ENCODE assay signal across 8 cellular contexts in the genomic region with DNA sequence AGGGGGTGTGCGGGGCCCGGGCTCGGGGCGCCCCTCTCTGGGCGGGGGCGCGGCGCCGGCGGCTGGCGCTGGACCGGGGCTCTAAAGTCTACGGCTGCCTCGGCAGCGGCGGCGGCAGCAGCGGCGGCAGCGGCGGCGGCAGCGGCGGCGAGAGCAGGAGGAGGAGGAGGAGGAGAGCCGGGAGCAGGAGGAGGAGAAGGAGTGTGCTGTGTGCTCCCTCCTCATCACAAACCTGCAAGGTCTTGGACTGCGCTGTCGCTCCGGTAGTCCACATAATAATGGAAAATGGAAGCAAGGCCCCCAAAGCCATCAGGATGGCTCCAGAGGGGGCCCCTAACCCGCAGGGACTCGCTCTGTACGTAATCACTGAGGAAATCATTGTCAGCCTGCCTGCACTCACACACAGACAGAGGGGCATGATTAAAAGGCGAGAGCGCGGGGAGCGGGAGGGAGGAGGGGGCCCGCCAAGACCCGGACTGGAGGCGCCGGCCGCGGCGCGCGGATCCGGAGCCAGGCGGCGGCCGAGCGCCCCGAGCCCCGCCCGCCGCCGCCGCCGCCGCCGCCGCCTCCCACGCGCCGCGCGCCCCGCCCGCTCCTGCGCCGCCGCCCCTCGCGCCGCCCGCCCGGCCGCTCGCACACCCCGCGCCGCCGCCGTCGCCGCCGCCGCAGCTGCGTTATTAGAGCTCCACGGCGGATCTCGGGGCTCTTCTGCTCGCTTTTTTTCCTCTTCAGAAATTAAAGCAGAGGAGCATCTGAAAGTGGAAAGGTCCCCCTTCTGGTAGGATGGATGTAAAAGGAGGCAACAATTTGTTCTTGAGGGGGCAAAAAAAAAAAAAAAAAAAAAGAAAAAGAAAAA. TPM values are rescaled to one million over a fixed set of nuclear protein-coding genes. Genes with fewer than 3 reads are reported as not detected.
DNase-seq lines count a peak whose midpoint lies in the region; ATAC-seq and TF ChIP-seq lines count a peak whose summit lies in the region.

A gene (minus strand): TSS at position 394 of the 856 bp plus-strand sequence. CDS start 1,220 bp downstream, outside the sequence.

- peak; percentile 51 to 88 for TF ChIP-seq POLR2A in adrenal gland (IDR thresholded peaks at IDR 0.05)
- peak in 2 of 4 donors; percentile 48 to 58 for TF ChIP-seq POLR2A in upper lobe of left lung (IDR thresholded peaks at IDR 0.05)

- H3K23ac ChIP-seq in H9 (ENCODE audit: insufficient read length, low read depth, low read length), result no peak within 1 kb of the TSS

- H3K56ac ChIP-seq in H9 (ENCODE audit: insufficient read length, low read depth, low read length), result no peak within 1 kb of the TSS

- H3K4me1 Mint-ChIP-seq in H9, result peaks cover 12 to 16% of the 10 kb centered on the region in 2 experiments

- intact Hi-C loops in adrenal gland (cut with DNase I) (loop anchor here in 1 of 2 donors (5.0 to 10.0 kb wide), 2 partner anchors 93 to 545 kb away; no protein-coding TSS in a partner anchor), head of caudate nucleus (cut with DNase I) (loop anchor here (5.0 kb wide), 1 partner anchor 475 kb away; no protein-coding TSS in a partner anchor)

- H3K79me2 ChIP-seq in H9 (ENCODE audit: insufficient read depth, low read length), result no peaks in the 10 kb centered on the region

- no peak within 1 kb of the TSS for H3K27ac ChIP-seq in H9 (ENCODE audit: insufficient read length, low read depth, low read length)
- H3K27ac ChIP-seq in adrenal gland, result peak within 1 kb of the TSS; percentile 75 to 95 (median 91)
- H3K27ac ChIP-seq in upper lobe of left lung, result peak within 1 kb of the TSS; percentile 81 to 93 (median 82)

- H3K14ac ChIP-seq in H9 (ENCODE audit: insufficient read depth, low read length), result 0 out of 2 replicates have a peak within 1 kb of the TSS, but pooled peaks have one; percentile 32

- TF ChIP-seq CTCF in H9 (conservative IDR thresholded peaks at IDR 0.05) (peak; percentile 41; the same call in 1 of the 3 replicates), adrenal gland (IDR thresholded peaks at IDR 0.05) (peak in 1 of 6 experiments; percentile 17), upper lobe of left lung (IDR thresholded peaks at IDR 0.05) (no peak)

- peaks cover 11% of the 10 kb centered on the region for H3K23me2 ChIP-seq in H9 (ENCODE audit: insufficient read length, low read depth, low read length, poor library complexity, severe bottlenecking)

- no peak within 1 kb of the TSS for H3T11ph ChIP-seq in H9 (ENCODE audit: low read length)

- peak within 1 kb of the TSS; percentile 85 for H3K4me2 ChIP-seq in H9 (ENCODE audit: insufficient read depth, insufficient read length, low read length)

- H2AK5ac ChIP-seq in H9 (ENCODE audit: insufficient read length, low read length), result no peak within 1 kb of the TSS

- H3K36me3 ChIP-seq in MG63 (no peaks in the 10 kb centered on the region), adrenal gland (replicated peaks in 1 of 2) (no peaks in the 10 kb centered on the region), upper lobe of left lung (no peaks in the 10 kb centered on the region)

- H3K27me3 ChIP-seq in H9 (ENCODE audit: insufficient read depth, low read length) (peaks cover 10% of the 10 kb centered on the region), MG63 (peaks cover 2% of the 10 kb centered on the region; the same call in 1 of the 2 replicates), adrenal gland (no peaks in the 10 kb centered on the region), upper lobe of left lung (peaks cover 0 to 16% (median 4%) of the 10 kb centered on the region in 4 donors)

- no CpG with 5 or more reads among the region's 91 CpGs for WGBS in H9 (ENCODE audit: extremely low coverage, insufficient read length, low lambda C conversion rate)
- 0 to 1% (median 1%) methylated on average over 26 to 91 of the region's 91 CpGs for WGBS in adrenal gland, 4 donors
- WGBS in upper lobe of left lung, 2 donors, result 1 to 3% methylated on average over 22 to 53 of the region's 91 CpGs

- H3K18ac ChIP-seq in H9 (ENCODE audit: insufficient read length, low read depth, low read length), result peak within 1 kb of the TSS; percentile 13

- no peak within 1 kb of the TSS for H2BK5ac ChIP-seq in H9 (ENCODE audit: insufficient read length, low read length)

- H2BK120ac ChIP-seq in H9 (ENCODE audit: low read depth, low read length, poor library complexity, severe bottlenecking), result no peak within 1 kb of the TSS

- H2BK20ac ChIP-seq in H9 (ENCODE audit: low read depth, low read length, poor library complexity, severe bottlenecking), result no peak within 1 kb of the TSS

- peak; percentile 92 to 94 for ATAC-seq in upper lobe of left lung (ENCODE audit: low FRiP score in 2 of 2)

- no peak within 1 kb of the TSS for H4K5ac ChIP-seq in H9 (ENCODE audit: insufficient read length, low read depth, low read length)

- H3K9ac ChIP-seq in H9 (ENCODE audit: extremely low read depth, insufficient read length, low read length), result no peak within 1 kb of the TSS

- H3K27ac Mint-ChIP-seq in H9, result peak within 1 kb of the TSS; percentile 64 to 97 (median 92); a peak in 5 of 7 replicates

- H4K8ac ChIP-seq in H9 (replicated peaks; ENCODE audit: insufficient read length, low read depth, low read length), result no peak within 1 kb of the TSS

- peak within 1 kb of the TSS; percentile 81 to 99 for H3K4me3 Mint-ChIP-seq in H9

- peak within 1 kb of the TSS; percentile 78 for H3K4me3 ChIP-seq in MG63
- peak within 1 kb of the TSS; percentile 9 to 94 (median 74) for H3K4me3 ChIP-seq in adrenal gland
- peak within 1 kb of the TSS; percentile 40 to 73 (median 63) for H3K4me3 ChIP-seq in upper lobe of left lung

- no peaks in the 10 kb centered on the region for H3K79me1 ChIP-seq in H9 (ENCODE audit: insufficient read depth, low read depth, low read length, poor library complexity, severe bottlenecking)

- H3K27me3 Mint-ChIP-seq in H9 (ENCODE audit: low read depth), result peaks cover 73% of the 10 kb centered on the region

- TF ChIP-seq EP300 in upper lobe of left lung (IDR thresholded peaks at IDR 0.05), result no peak

- no peaks in the 10 kb centered on the region for H4K20me1 ChIP-seq in H9 (ENCODE audit: control insufficient read depth, insufficient read depth, insufficient read length)

- H2AFZ ChIP-seq in H9 (ENCODE audit: low read length), result no peak within 1 kb of the TSS

- no peak within 1 kb of the TSS for H4K91ac ChIP-seq in H9 (ENCODE audit: insufficient read length, low read depth, low read length)

- H3K4me1 ChIP-seq in H9 (ENCODE audit: insufficient read depth, low read length), result peaks cover 2% of the 10 kb centered on the region; the same call in 1 of the 2 replicates
- peaks cover 0 to 8% of the 10 kb centered on the region in 2 donors for H3K4me1 ChIP-seq in adrenal gland (replicated peaks in 1 of 2)
- H3K4me1 ChIP-seq in upper lobe of left lung, result peaks cover 6 to 38% (median 15%) of the 10 kb centered on the region in 4 donors

- no peaks in the 10 kb centered on the region; a peak in 1 of 7 replicates for H3K36me3 Mint-ChIP-seq in H9 (ENCODE audit: insufficient read depth in 1 of 3, low read depth in 3 of 3)

- no peaks in the 10 kb centered on the region; a peak in 1 of 5 replicates for H3K9me3 Mint-ChIP-seq in H9

- H2BK12ac ChIP-seq in H9 (ENCODE audit: insufficient read length, low read depth, low read length), result no peak within 1 kb of the TSS

- DNase-seq in EH (ENCODE audit: low read depth), result peak; percentile 81
- DNase-seq in H9, result peak; percentile 87
- peak; percentile 81 for DNase-seq in MG63
- DNase-seq in SHP77 treated with DMSO at 0.1 percent for 48 hours (lab: John Stamatoyannopoulos, UW), result peak; percentile 64
- peak; percentile 87 to 92 (median 90) for DNase-seq in adrenal gland
- peak; percentile 76 to 94 (median 87) for DNase-seq in head of caudate nucleus
- DNase-seq in non-pigmented ciliary epithelial cell (ENCODE audit: low read depth), result peak; percentile 42
- peak; percentile 76 to 95 for DNase-seq in upper lobe of left lung

- H3K4ac ChIP-seq in H9 (ENCODE audit: low read depth, low read length), result no peak within 1 kb of the TSS

- no peak within 1 kb of the TSS for H2BK15ac ChIP-seq in H9 (ENCODE audit: low read depth, low read length)

- no peaks in the 10 kb centered on the region for H3K9me3 ChIP-seq in H9 (ENCODE audit: control insufficient read depth, low read depth, low read length)
- H3K9me3 ChIP-seq in MG63, result no peaks in the 10 kb centered on the region
- no peaks in the 10 kb centered on the region for H3K9me3 ChIP-seq in adrenal gland (replicated peaks in 1 of 3)
- H3K9me3 ChIP-seq in upper lobe of left lung, result no peaks in the 10 kb centered on the region

RNA-seq across cellular contexts. Expression of the gene that starts here (rescaled TPM):
- total RNA-seq in H9 (2021) (1.5 and 3.3 TPM in 2 replicates), adrenal gland (100 to 1,000 TPM in 1 of 8 donors, 10 to 100 TPM in 7; 22.5 to 270 (median 49.1) TPM), upper lobe of left lung (10 to 100 TPM in 4 of 6 donors, 1 to 10 TPM in 2; 4.7 to 37.7 (median 13.8) TPM)
- 5.0 and 9.1 TPM in 2 replicates for total RNA-seq in MG63 (2014; rRNA removed; shearing (Covaris generic); ENCODE audit: low replicate concordance)
- polyA plus RNA-seq in adrenal gland, result 10 to 100 TPM in 1 of 3 donors, 1 to 10 TPM in 2; 3.7 to 15.9 (median 6.2) TPM
